Comparison of ENCODE assay signal across 10 cellular contexts in genomic region chr5:82820958-82821880, GRCh38.
A peak's percentile ranks its signal among the peaks of the same experiment; 100 is the strongest.
DNase-seq lines count a peak whose midpoint lies in the region; ATAC-seq, FAIRE-seq and TF ChIP-seq lines count a peak whose summit lies in the region.
"Had no signal": no experiment of that assay in that cellular context is flagged by ENCODE, and none has a peak within 500 bp of the region (broad histone marks: within the 10 kb centered on the region; RNA-seq: fewer than 3 reads in every experiment).

No MANE protein-coding gene starts in this region.

- no peak overlapping the region for H2BK12ac ChIP-seq in H9 (ENCODE audit: insufficient read length, low read depth, low read length)

- H3K79me2 ChIP-seq in H9 (ENCODE audit: insufficient read depth, low read length): no peaks in the 10 kb centered on the region

- no peak for TF ChIP-seq CTCF in H9 (conservative IDR thresholded peaks at IDR 0.05)

- H3K9me3 Mint-ChIP-seq in H9: no peaks in the 10 kb centered on the region
- peaks cover 3% of the 10 kb centered on the region for H3K9me3 Mint-ChIP-seq in natural killer cell treated with Interleukin-12 subunit alpha and Interleukin-12 subunit beta and Interleukin-15 and Interleukin-18, amount 100 ng/mL, for 72 hours

- no peaks in the 10 kb centered on the region for H3K27me3 ChIP-seq in H9 (ENCODE audit: insufficient read depth, low read length)

- no peak overlapping the region for H3K4me2 ChIP-seq in H9 (ENCODE audit: insufficient read depth, insufficient read length, low read length)

- H3K56ac ChIP-seq in H9 (ENCODE audit: insufficient read length, low read depth, low read length): no peak overlapping the region

- no peak overlapping the region for H4K5ac ChIP-seq in H9 (ENCODE audit: insufficient read length, low read depth, low read length)

- FAIRE-seq in RCC 7860 (lab: Jason Lieb, UNC): no peak

- H2BK15ac ChIP-seq in H9 (ENCODE audit: low read depth, low read length): no peak overlapping the region

- H3K23ac ChIP-seq in H9 (ENCODE audit: insufficient read length, low read depth, low read length): no peak overlapping the region

- no peak overlapping the region for H3K4me3 Mint-ChIP-seq in H9
- H3K4me3 Mint-ChIP-seq in natural killer cell treated with Interleukin-12 subunit alpha and Interleukin-12 subunit beta and Interleukin-15 and Interleukin-18, amount 100 ng/mL, for 72 hours: peak overlapping the region; percentile 25

- H3T11ph ChIP-seq in H9 (ENCODE audit: low read length): no peak overlapping the region

- H4K91ac ChIP-seq in H9 (ENCODE audit: insufficient read length, low read depth, low read length): no peak overlapping the region

- H3K14ac ChIP-seq in H9 (ENCODE audit: insufficient read depth, low read length): no peak overlapping the region

- H3K4ac ChIP-seq in H9 (ENCODE audit: low read depth, low read length): no peak overlapping the region

- H4K20me1 ChIP-seq in H9 (ENCODE audit: control insufficient read depth, insufficient read depth, insufficient read length): no peaks in the 10 kb centered on the region

- no peak overlapping the region for H2AFZ ChIP-seq in H9 (ENCODE audit: low read length)

- H4K8ac ChIP-seq in H9 (replicated peaks; ENCODE audit: insufficient read length, low read depth, low read length): no peak overlapping the region

- peak; percentile 69 for ATAC-seq in GM19023 (IDR thresholded peaks at IDR 0.05; ENCODE audit: unreplicated experiment)
- peak; percentile 73 for ATAC-seq in HG03571 (IDR thresholded peaks at IDR 0.05; ENCODE audit: unreplicated experiment)
- no peak for ATAC-seq in natural killer cell treated with Interleukin-12 subunit alpha and Interleukin-12 subunit beta and Interleukin-15 and Interleukin-18, amount 100 ng/mL, for 72 hours

- no peak overlapping the region for H2BK5ac ChIP-seq in H9 (ENCODE audit: insufficient read length, low read length)

- H3K4me1 ChIP-seq in H9 (ENCODE audit: insufficient read depth, low read length): peaks cover 5% of the 10 kb centered on the region; the same call in 1 of the 2 replicates

- no peaks in the 10 kb centered on the region for H3K79me1 ChIP-seq in H9 (ENCODE audit: insufficient read depth, low read depth, low read length, poor library complexity, severe bottlenecking)

- H3K27ac ChIP-seq in H9 (ENCODE audit: insufficient read length, low read depth, low read length): no peak overlapping the region

- no peaks in the 10 kb centered on the region for H3K27me3 Mint-ChIP-seq in H9 (ENCODE audit: low read depth)
- H3K27me3 Mint-ChIP-seq in natural killer cell treated with Interleukin-12 subunit alpha and Interleukin-12 subunit beta and Interleukin-15 and Interleukin-18, amount 100 ng/mL, for 72 hours: no peaks in the 10 kb centered on the region

- H3K36me3 Mint-ChIP-seq in H9 (ENCODE audit: insufficient read depth in 1 of 3, low read depth in 3 of 3): 0 out of 7 replicates have a peak, but pooled peaks cover 0 to 6% (median 2%) of the 10 kb centered on the region in 3 experiments
- peaks cover 7% of the 10 kb centered on the region for H3K36me3 Mint-ChIP-seq in natural killer cell treated with Interleukin-12 subunit alpha and Interleukin-12 subunit beta and Interleukin-15 and Interleukin-18, amount 100 ng/mL, for 72 hours

- peaks cover 14 to 18% of the 10 kb centered on the region in 2 experiments for H3K4me1 Mint-ChIP-seq in H9
- peaks cover 19 to 31% of the 10 kb centered on the region in 2 donors for H3K4me1 Mint-ChIP-seq in natural killer cell treated with Interleukin-12 subunit alpha and Interleukin-12 subunit beta and Interleukin-15 and Interleukin-18, amount 100 ng/mL, for 72 hours (ENCODE audit: low read depth in 2 of 2)

- no peaks in the 10 kb centered on the region for H3K9me3 ChIP-seq in H9 (ENCODE audit: control insufficient read depth, low read depth, low read length)

- no peak overlapping the region for H2AK5ac ChIP-seq in H9 (ENCODE audit: insufficient read length, low read length)

- no peak overlapping the region for H2BK20ac ChIP-seq in H9 (ENCODE audit: low read depth, low read length, poor library complexity, severe bottlenecking)

- no peak overlapping the region for H2BK120ac ChIP-seq in H9 (ENCODE audit: low read depth, low read length, poor library complexity, severe bottlenecking)

- no CpG with 5 or more reads among the region's 10 CpGs for WGBS in H9 (ENCODE audit: extremely low coverage, insufficient read length, low lambda C conversion rate)

- no peaks in the 10 kb centered on the region for H3K23me2 ChIP-seq in H9 (ENCODE audit: insufficient read length, low read depth, low read length, poor library complexity, severe bottlenecking)

- H3K9ac ChIP-seq in H9 (ENCODE audit: extremely low read depth, insufficient read length, low read length): no peak overlapping the region

- no peak overlapping the region for H3K18ac ChIP-seq in H9 (ENCODE audit: insufficient read length, low read depth, low read length)

- no peak for DNase-seq in H9
- DNase-seq in natural killer cell treated with Interleukin-12 subunit alpha and Interleukin-12 subunit beta and Interleukin-15 and Interleukin-18, amount 100 ng/mL, for 72 hours (ENCODE audit: low spot score): no peak
- no peak for DNase-seq in NCI-H146 (lab: John Stamatoyannopoulos, UW)
- DNase-seq in RCC 7860 (ENCODE audit: low spot score): no peak
- no peak for DNase-seq in AG08395 (ENCODE audit: low spot score)
- DNase-seq in medulla oblongata (ENCODE audit: extremely low spot score): no peak
- DNase-seq: activated effector memory CD4-positive, alpha-beta T cell treated with Interleukin-2 at 50 U/mL for 16 hours; GOT3 had no signal

- H3K27ac Mint-ChIP-seq in H9: peak overlapping the region in 2 of 3 experiments; percentile 40 to 68; a peak in 2 of 7 replicates
- H3K27ac Mint-ChIP-seq in natural killer cell treated with Interleukin-12 subunit alpha and Interleukin-12 subunit beta and Interleukin-15 and Interleukin-18, amount 100 ng/mL, for 72 hours: peak overlapping the region; percentile 16 to 33

Comparison
In these comparisons a context has a peak if more than half of its experiments do, and no peak if none do; other contexts are left out.
1. ATAC-seq: peak in GM19023 (single experiment) and HG03571 (single experiment); none in natural killer cell treated with Interleukin-12 subunit alpha and Interleukin-12 subunit beta and Interleukin-15 and Interleukin-18, amount 100 ng/mL, for 72 hours (0 of 2).